2 cellular contexts compared by ENCODE assay signal in genomic region chr1:32798679-32799416, GRCh38.
TF ChIP-seq lines count a peak whose summit lies in the region.

No MANE protein-coding gene starts in this region.

TF ChIP-seq in SK-N-SH, 30 proteins besides CTCF, POLR2A, EP300 and RAD21 (continued from another document):
- TF ChIP-seq MAX (IDR thresholded peaks at IDR 0.05; ENCODE audit: low read depth) (no peak), ZBTB33 (IDR thresholded peaks at IDR 0.05; ENCODE audit: borderline replicate concordance, low read depth) (no peak), TCF12 (IDR thresholded peaks at IDR 0.05) (no peak)

TF ChIP-seq in SK-N-SH treated with all-trans-retinoic acid at 6 μM for 48 hours, 23 proteins besides CTCF, POLR2A, EP300 and RAD21 (continued from another document):
- TF ChIP-seq TSHZ2 (CRISPR knock-in tag; IDR thresholded peaks at IDR 0.05) (no peak), OSR1 (CRISPR knock-in tag; IDR thresholded peaks at IDR 0.05) (no peak), CREB5 (CRISPR knock-in tag; IDR thresholded peaks at IDR 0.05; ENCODE audit: low read depth) (no peak)
